Comparison of ENCODE assay signal across 8 cellular contexts in the genomic region with DNA sequence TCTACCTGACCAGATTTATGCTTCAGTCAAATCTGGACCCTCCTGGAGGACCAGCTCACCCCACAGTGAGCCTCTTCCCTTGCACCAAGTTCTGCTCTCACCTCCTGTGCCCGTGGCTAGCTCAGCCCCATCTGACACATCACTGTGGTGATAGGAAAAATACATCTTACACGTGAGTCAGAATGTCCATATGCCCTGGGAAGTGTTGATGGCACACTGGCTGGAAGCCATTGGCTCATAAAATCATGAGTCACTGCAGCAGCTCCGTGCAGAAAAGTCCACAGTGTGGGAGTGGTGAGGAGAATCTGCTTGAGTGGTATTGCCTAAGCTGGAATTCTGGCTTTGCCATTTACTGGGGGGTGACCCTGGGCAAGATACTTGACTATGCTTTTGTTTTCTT. TPM values are rescaled to one million over a fixed set of nuclear protein-coding genes. Genes with fewer than 3 reads are reported as not detected.
DNase-seq lines count a peak whose midpoint lies in the region; ATAC-seq, FAIRE-seq and TF ChIP-seq lines count a peak whose summit lies in the region.

No MANE protein-coding gene starts in this region.

- no peak overlapping the region for H3K4me3 Mint-ChIP-seq in chondrocyte (ENCODE audit: unreplicated experiment)

- no peak for TF ChIP-seq CTCF in chondrocyte (IDR thresholded peaks at IDR 0.05)

- no peaks in the 10 kb centered on the region for H3K27me3 Mint-ChIP-seq in chondrocyte (ENCODE audit: low read depth)

- ATAC-seq in GM21381 (IDR thresholded peaks at IDR 0.05; ENCODE audit: unreplicated experiment): no peak
- no peak for ATAC-seq in HG03520 (IDR thresholded peaks at IDR 0.05; ENCODE audit: unreplicated experiment)
- ATAC-seq in HG02870 (IDR thresholded peaks at IDR 0.05; ENCODE audit: unreplicated experiment): no peak

- H3K4me1 Mint-ChIP-seq in chondrocyte (ENCODE audit: low read depth): peaks cover 23% of the 10 kb centered on the region

- peaks cover 7% of the 10 kb centered on the region for H3K36me3 Mint-ChIP-seq in chondrocyte (ENCODE audit: low read depth)

- H3K9me3 Mint-ChIP-seq in chondrocyte (ENCODE audit: low read depth): peaks cover 12% of the 10 kb centered on the region

- DNase-seq in NK-92 treated with Interleukin-12 subunit alpha and Interleukin-12 subunit beta, amount 100 ng/mL, for 24 hours (lab: John Stamatoyannopoulos, UW): peak; percentile 21
- DNase-seq in NK-92 (lab: John Stamatoyannopoulos, UW; ENCODE audit: unreplicated experiment): no peak
- peak; percentile 95 for DNase-seq in RCC 7860 (ENCODE audit: low spot score)
- no peak for DNase-seq in chondrocyte (ENCODE audit: low spot score)
- DNase-seq in occipital lobe (lab: John Stamatoyannopoulos, UW): peak; percentile 61

- H3K27ac Mint-ChIP-seq in chondrocyte (ENCODE audit: unreplicated experiment): peak overlapping the region; percentile 92

- peak; percentile 97 for FAIRE-seq in RCC 7860 (lab: Jason Lieb, UNC)

RNA-seq across cellular contexts. Expression of a gene that starts 42.6 kb away (rescaled TPM):
- total RNA-seq in chondrocyte: 0.54 to 2.3 TPM (median 0.57 TPM) in 3 replicates
- 23.4 TPM for total RNA-seq in occipital lobe

Comparison
In these comparisons a context has a peak if more than half of its experiments do, and no peak if none do; other contexts are left out.
1. DNase-seq: peak in NK-92 treated with Interleukin-12 subunit alpha and Interleukin-12 subunit beta, amount 100 ng/mL, for 24 hours (single experiment), RCC 7860 (single experiment) and occipital lobe (single experiment); none in NK-92 (single experiment) and chondrocyte (single experiment).